1 cellular context compared by ENCODE assay signal in the genomic region with DNA sequence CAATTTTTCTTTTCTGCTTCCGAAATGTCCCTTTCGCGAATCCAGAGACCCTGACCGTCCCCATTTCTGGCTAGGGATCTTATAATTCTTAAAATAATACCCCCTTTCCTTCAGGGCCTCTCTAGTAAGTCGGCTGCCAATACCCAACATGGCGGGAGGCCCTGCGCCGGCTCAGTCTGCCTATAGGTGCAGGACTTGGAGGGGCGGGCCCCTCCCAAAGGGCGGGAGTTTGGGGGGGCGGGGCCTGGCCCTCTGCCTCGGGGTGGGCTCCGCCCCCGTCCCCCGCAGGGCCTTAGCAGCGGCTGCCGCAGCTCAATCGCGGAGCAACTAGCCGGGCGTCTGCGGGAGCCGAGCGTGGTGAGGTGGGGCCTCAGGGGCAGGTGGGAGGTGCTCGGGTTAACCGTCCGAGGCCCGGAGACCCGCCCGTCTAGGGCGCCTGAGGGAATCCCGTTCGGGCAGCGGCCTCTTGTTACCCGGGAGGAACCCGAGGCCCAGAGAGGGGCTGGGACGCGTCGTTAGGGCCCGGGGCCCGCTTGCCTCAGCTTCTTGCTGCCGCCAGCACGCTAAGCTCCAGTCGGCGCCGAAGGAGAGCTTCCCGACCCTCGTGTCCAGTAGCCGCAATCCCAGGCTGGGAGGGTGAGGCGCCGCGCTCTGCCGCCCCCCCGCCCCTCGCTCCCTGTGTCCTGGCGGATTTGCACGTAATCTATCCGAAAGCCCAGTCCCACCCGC.
TF ChIP-seq lines count a peak whose summit lies in the region.

A gene with protein sequence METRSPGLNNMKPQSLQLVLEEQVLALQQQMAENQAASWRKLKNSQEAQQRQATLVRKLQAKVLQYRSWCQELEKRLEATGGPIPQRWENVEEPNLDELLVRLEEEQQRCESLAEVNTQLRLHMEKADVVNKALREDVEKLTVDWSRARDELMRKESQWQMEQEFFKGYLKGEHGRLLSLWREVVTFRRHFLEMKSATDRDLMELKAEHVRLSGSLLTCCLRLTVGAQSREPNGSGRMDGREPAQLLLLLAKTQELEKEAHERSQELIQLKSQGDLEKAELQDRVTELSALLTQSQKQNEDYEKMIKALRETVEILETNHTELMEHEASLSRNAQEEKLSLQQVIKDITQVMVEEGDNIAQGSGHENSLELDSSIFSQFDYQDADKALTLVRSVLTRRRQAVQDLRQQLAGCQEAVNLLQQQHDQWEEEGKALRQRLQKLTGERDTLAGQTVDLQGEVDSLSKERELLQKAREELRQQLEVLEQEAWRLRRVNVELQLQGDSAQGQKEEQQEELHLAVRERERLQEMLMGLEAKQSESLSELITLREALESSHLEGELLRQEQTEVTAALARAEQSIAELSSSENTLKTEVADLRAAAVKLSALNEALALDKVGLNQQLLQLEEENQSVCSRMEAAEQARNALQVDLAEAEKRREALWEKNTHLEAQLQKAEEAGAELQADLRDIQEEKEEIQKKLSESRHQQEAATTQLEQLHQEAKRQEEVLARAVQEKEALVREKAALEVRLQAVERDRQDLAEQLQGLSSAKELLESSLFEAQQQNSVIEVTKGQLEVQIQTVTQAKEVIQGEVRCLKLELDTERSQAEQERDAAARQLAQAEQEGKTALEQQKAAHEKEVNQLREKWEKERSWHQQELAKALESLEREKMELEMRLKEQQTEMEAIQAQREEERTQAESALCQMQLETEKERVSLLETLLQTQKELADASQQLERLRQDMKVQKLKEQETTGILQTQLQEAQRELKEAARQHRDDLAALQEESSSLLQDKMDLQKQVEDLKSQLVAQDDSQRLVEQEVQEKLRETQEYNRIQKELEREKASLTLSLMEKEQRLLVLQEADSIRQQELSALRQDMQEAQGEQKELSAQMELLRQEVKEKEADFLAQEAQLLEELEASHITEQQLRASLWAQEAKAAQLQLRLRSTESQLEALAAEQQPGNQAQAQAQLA (N-terminal part only) (plus strand): TSS at position 718 of the 729 bp plus-strand sequence. CDS start 6,770 bp downstream, outside the sequence.

TF ChIP-seq in HepG2, 621 proteins besides CTCF, POLR2A, EP300 and RAD21 (continued from another document and continues in another):
- TF ChIP-seq, protein P1, sequence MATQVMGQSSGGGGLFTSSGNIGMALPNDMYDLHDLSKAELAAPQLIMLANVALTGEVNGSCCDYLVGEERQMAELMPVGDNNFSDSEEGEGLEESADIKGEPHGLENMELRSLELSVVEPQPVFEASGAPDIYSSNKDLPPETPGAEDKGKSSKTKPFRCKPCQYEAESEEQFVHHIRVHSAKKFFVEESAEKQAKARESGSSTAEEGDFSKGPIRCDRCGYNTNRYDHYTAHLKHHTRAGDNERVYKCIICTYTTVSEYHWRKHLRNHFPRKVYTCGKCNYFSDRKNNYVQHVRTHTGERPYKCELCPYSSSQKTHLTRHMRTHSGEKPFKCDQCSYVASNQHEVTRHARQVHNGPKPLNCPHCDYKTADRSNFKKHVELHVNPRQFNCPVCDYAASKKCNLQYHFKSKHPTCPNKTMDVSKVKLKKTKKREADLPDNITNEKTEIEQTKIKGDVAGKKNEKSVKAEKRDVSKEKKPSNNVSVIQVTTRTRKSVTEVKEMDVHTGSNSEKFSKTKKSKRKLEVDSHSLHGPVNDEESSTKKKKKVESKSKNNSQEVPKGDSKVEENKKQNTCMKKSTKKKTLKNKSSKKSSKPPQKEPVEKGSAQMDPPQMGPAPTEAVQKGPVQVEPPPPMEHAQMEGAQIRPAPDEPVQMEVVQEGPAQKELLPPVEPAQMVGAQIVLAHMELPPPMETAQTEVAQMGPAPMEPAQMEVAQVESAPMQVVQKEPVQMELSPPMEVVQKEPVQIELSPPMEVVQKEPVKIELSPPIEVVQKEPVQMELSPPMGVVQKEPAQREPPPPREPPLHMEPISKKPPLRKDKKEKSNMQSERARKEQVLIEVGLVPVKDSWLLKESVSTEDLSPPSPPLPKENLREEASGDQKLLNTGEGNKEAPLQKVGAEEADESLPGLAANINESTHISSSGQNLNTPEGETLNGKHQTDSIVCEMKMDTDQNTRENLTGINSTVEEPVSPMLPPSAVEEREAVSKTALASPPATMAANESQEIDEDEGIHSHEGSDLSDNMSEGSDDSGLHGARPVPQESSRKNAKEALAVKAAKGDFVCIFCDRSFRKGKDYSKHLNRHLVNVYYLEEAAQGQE (IDR thresholded peaks at IDR 0.05; ENCODE audit: borderline replicate concordance in 1 of 2, low read depth in 1 of 2, low read length in 2 of 2), result peak in 1 of 2 experiments; percentile 68; a peak in 2 of 4 replicates
- 0 out of 2 replicates have a peak, but pooled peaks have one; percentile 1 for TF ChIP-seq SMARCC2 (IDR thresholded peaks at IDR 0.05)
- TF ChIP-seq, protein P2, sequence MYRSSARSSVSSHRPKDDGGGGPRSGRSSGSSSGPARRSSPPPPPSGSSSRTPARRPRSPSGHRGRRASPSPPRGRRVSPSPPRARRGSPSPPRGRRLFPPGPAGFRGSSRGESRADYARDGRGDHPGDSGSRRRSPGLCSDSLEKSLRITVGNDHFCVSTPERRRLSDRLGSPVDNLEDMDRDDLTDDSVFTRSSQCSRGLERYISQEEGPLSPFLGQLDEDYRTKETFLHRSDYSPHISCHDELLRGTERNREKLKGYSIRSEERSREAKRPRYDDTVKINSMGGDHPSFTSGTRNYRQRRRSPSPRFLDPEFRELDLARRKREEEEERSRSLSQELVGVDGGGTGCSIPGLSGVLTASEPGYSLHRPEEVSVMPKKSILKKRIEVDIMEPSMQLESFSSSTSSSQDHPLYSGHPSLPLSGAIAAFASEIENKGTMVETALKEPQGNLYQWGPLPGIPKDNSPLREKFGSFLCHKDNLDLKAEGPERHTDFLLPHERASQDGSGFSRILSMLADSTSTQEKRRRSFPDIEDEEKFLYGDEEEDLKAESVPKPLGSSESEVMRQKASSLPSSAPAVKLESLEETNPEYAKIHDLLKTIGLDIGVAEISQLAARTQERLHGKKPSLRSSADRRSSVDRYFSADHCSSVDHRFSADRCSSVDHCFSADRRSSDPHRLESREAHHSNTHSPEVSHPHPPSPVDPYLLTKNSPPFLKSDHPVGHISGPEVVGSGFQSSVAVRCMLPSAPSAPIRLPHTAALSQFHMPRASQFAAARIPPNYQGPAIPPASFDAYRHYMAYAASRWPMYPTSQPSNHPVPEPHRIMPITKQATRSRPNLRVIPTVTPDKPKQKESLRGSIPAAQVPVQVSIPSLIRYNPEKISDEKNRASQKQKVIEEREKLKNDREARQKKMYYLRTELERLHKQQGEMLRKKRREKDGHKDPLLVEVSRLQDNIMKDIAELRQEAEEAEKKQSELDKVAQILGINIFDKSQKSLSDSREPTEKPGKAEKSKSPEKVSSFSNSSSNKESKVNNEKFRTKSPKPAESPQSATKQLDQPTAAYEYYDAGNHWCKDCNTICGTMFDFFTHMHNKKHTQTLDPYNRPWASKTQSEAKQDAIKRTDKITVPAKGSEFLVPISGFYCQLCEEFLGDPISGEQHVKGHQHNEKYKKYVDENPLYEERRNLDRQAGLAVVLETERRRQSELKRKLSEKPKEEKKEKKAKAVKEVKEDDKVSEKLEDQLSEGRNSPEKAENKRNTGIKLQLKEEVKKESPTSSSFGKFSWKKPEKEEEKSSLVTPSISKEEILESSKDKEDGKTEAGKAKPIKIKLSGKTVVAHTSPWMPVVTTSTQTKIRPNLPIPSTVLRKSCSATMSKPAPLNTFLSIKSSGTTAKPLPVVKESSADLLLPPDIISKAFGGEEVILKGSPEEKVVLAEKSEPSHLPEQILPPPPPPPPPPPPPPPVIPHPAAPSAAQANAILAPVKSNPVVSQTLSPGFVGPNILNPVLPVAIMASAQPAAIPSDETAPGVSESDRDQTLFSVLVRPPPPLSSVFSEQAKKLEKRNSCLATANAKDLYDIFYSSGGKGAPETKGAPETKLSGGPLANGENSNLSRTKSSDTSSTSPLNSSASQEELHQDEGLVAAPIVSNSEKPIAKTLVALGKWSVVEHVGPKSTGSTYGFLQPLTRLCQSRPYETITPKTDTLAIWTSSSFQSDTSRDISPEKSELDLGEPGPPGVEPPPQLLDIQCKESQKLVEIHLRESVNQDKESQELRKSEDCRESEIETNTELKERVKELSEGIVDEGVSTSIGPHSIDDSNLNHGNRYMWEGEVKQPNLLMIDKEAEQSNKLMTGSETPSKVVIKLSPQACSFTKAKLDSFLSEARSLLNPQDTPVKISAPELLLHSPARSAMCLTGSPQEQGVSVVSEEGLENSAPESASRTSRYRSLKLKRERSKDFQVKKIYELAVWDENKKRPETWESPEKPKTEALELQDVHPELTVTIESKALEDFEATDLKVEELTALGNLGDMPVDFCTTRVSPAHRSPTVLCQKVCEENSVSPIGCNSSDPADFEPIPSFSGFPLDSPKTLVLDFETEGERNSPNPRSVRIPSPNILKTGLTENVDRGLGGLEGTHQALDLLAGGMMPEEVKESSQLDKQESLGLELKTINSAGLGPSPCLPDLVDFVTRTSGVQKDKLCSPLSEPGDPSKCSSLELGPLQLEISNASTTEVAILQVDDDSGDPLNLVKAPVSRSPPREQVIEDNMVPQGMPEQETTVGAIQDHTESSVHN (CRISPR knock-in tag; IDR thresholded peaks at IDR 0.05), result no peak
- no peak; the same call in 1 of the 2 replicates for TF ChIP-seq ZSCAN25 (CRISPR knock-in tag; IDR thresholded peaks at IDR 0.05)
- TF ChIP-seq, protein P3, sequence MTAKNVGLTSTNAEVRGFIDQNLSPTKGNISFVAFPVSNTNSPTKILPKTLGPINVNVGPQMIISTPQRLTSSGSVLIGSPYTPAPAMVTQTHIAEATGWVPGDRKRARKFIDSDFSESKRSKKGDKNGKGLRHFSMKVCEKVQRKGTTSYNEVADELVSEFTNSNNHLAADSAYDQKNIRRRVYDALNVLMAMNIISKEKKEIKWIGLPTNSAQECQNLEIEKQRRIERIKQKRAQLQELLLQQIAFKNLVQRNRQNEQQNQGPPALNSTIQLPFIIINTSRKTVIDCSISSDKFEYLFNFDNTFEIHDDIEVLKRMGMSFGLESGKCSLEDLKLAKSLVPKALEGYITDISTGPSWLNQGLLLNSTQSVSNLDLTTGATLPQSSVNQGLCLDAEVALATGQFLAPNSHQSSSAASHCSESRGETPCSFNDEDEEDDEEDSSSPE (CRISPR knock-in tag; IDR thresholded peaks at IDR 0.05), result peak; percentile 95
- TF ChIP-seq, protein P4, sequence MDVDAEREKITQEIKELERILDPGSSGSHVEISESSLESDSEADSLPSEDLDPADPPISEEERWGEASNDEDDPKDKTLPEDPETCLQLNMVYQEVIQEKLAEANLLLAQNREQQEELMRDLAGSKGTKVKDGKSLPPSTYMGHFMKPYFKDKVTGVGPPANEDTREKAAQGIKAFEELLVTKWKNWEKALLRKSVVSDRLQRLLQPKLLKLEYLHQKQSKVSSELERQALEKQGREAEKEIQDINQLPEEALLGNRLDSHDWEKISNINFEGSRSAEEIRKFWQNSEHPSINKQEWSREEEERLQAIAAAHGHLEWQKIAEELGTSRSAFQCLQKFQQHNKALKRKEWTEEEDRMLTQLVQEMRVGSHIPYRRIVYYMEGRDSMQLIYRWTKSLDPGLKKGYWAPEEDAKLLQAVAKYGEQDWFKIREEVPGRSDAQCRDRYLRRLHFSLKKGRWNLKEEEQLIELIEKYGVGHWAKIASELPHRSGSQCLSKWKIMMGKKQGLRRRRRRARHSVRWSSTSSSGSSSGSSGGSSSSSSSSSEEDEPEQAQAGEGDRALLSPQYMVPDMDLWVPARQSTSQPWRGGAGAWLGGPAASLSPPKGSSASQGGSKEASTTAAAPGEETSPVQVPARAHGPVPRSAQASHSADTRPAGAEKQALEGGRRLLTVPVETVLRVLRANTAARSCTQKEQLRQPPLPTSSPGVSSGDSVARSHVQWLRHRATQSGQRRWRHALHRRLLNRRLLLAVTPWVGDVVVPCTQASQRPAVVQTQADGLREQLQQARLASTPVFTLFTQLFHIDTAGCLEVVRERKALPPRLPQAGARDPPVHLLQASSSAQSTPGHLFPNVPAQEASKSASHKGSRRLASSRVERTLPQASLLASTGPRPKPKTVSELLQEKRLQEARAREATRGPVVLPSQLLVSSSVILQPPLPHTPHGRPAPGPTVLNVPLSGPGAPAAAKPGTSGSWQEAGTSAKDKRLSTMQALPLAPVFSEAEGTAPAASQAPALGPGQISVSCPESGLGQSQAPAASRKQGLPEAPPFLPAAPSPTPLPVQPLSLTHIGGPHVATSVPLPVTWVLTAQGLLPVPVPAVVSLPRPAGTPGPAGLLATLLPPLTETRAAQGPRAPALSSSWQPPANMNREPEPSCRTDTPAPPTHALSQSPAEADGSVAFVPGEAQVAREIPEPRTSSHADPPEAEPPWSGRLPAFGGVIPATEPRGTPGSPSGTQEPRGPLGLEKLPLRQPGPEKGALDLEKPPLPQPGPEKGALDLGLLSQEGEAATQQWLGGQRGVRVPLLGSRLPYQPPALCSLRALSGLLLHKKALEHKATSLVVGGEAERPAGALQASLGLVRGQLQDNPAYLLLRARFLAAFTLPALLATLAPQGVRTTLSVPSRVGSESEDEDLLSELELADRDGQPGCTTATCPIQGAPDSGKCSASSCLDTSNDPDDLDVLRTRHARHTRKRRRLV (CRISPR knock-in tag; IDR thresholded peaks at IDR 0.05), result peak; percentile 89
- no peak for TF ChIP-seq PAF1 (CRISPR knock-in tag; IDR thresholded peaks at IDR 0.05)
- no peak for TF ChIP-seq ZNF207 (IDR thresholded peaks at IDR 0.05; ENCODE audit: borderline replicate concordance)
- TF ChIP-seq GATAD1 (CRISPR knock-in tag; IDR thresholded peaks at IDR 0.05), result no peak; the same call in 1 of the 2 replicates
- no peak for TF ChIP-seq ZNF761 (CRISPR knock-in tag; conservative IDR thresholded peaks at IDR 0.05)
- no peak; the same call in 1 of the 2 replicates for TF ChIP-seq ZBTB42 (CRISPR knock-in tag; IDR thresholded peaks at IDR 0.05)
- 0 out of 2 replicates have a peak, but pooled peaks have one; percentile 33 for TF ChIP-seq CENPT (CRISPR knock-in tag; IDR thresholded peaks at IDR 0.05; ENCODE audit: low read depth)
- TF ChIP-seq CREB1 (IDR thresholded peaks at IDR 0.05), result 0 out of 2 replicates have a peak, but pooled peaks have one; percentile 1
- TF ChIP-seq CREB1 (CRISPR knock-in tag; IDR thresholded peaks at IDR 0.05), result peak; percentile 70
- TF ChIP-seq GLI4 (CRISPR knock-in tag; IDR thresholded peaks at IDR 0.05; ENCODE audit: borderline replicate concordance), result peak; percentile 90
- no peak for TF ChIP-seq U2AF2 (IDR thresholded peaks at IDR 0.05; ENCODE audit: low read depth, low read length)
- TF ChIP-seq, protein P5, sequence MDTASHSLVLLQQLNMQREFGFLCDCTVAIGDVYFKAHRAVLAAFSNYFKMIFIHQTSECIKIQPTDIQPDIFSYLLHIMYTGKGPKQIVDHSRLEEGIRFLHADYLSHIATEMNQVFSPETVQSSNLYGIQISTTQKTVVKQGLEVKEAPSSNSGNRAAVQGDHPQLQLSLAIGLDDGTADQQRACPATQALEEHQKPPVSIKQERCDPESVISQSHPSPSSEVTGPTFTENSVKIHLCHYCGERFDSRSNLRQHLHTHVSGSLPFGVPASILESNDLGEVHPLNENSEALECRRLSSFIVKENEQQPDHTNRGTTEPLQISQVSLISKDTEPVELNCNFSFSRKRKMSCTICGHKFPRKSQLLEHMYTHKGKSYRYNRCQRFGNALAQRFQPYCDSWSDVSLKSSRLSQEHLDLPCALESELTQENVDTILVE (CRISPR knock-in tag; IDR thresholded peaks at IDR 0.05), result peak; percentile 57; the same call in 1 of the 2 replicates
- 0 out of 2 replicates have a peak, but pooled peaks have one; percentile 8 for TF ChIP-seq RFX5 (IDR thresholded peaks at IDR 0.05; ENCODE audit: low read depth, low read length)
- TF ChIP-seq TAF15 (IDR thresholded peaks at IDR 0.05; ENCODE audit: low read depth, low read length, poor library complexity, severe bottlenecking), result no peak
- no peak; the same call in 1 of the 2 replicates for TF ChIP-seq ZNF569 (CRISPR knock-in tag; IDR thresholded peaks at IDR 0.05; ENCODE audit: borderline replicate concordance)
- TF ChIP-seq PRPF4 (IDR thresholded peaks at IDR 0.05; ENCODE audit: low read depth, low read length, poor library complexity, severe bottlenecking), result no peak
